ENCODE assay signal across 29 cellular contexts in the genomic region with DNA sequence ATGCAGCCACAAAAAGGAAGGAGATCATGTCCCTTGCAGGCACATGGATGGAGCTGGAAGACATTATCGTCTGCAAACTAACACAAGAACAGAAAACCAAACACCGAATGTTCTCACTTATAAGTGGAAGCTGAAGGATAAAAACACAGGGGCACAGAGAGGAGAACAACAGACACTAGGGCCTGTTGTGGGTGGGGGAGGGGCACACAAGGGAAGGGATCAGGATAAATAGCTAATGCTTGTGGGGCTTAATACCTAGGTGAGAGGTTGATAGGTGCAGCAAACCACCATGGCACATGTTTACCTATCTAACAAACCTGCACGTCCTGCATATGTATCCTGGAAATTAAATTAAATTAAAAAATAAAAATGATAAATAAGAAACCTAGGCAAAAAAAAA.
"Had no signal": no experiment of that assay in that cellular context is flagged by ENCODE, and none has a peak within 500 bp of the region (broad histone marks: within the 10 kb centered on the region; RNA-seq: fewer than 3 reads in every experiment).

No MANE protein-coding gene starts in this region.

- DNase-seq: hippocampal formation; immature natural killer cell; kidney; left colon; left lung; lower lobe of right lung; mammary epithelial cell; midbrain; mucosa of descending colon; naive thymus-derived CD4-positive, alpha-beta T cell; ovary; retina; right cardiac atrium; stimulated activated CD4-positive, alpha-beta T cell treated with anti-CD3 and anti-CD28 coated beads, Interleukin-12 subunit alpha, Interleukin-12 subunit beta, amount 100 ng/mL, for 4 hours; stimulated activated CD4-positive, alpha-beta T cell treated with anti-CD3 and anti-CD28 coated beads, Interleukin-15, amount 100 ng/mL, for 24 hours; stimulated activated CD4-positive, alpha-beta T cell treated with anti-CD3 and anti-CD28 coated beads, Interleukin-2, amount 100 ng/mL, for 24 hours; stimulated activated CD4-positive, alpha-beta T cell treated with anti-CD3 and anti-CD28 coated beads, Interleukin-4, amount 100 ng/mL, for 1 hour; stimulated activated naive B cell treated with anti-CD40 and anti-IgM and Interleukin-4, amounts not matched to agents 10 μg/mL and 1 μg/mL and 100 μg/mL, for 72 hours; stimulated activated naive CD8-positive, alpha-beta T cell treated with anti-CD3 and anti-CD28 coated beads, Interleukin-15, Interleukin-2, amounts not matched to agents 100 U/mL and 50 U/mL, for 24 hours; stomach; testis; thyroid gland; transverse colon; upper lobe of left lung had no signal

- H3K4me1 Mint-ChIP-seq: immature natural killer cell; naive thymus-derived CD4-positive, alpha-beta T cell; stimulated activated naive B cell treated with anti-CD40 and anti-IgM and Interleukin-4, amounts not matched to agents 10 μg/mL and 1 μg/mL and 100 μg/mL, for 72 hours had no signal

- H3K9me3 ChIP-seq: left lung, lower lobe of right lung, mucosa of descending colon, ovary, prostate gland, stomach, testis, thyroid gland, transverse colon, upper lobe of left lung, vagina had no signal

- H3K4me1 ChIP-seq: left lung, lower lobe of right lung, prostate gland, stomach, testis, thyroid gland, transverse colon, upper lobe of left lung, vagina had no signal

- H3K27me3 ChIP-seq: left lung, ovary, stomach, testis, thyroid gland, transverse colon, upper lobe of left lung, vagina had no signal

- H3K27me3 Mint-ChIP-seq: natural killer cell treated with Interleukin-12 subunit alpha and Interleukin-12 subunit beta and Interleukin-15 and Interleukin-18, amount 100 ng/mL, for 72 hours; stimulated activated naive B cell treated with anti-CD40 and anti-IgM and Interleukin-4, amounts not matched to agents 10 μg/mL and 1 μg/mL and 100 μg/mL, for 72 hours had no signal

- H3K27ac Mint-ChIP-seq: immature natural killer cell; naive thymus-derived CD4-positive, alpha-beta T cell; natural killer cell treated with Interleukin-12 subunit alpha and Interleukin-12 subunit beta and Interleukin-15 and Interleukin-18, amount 100 ng/mL, for 72 hours; stimulated activated naive B cell treated with anti-CD40 and anti-IgM and Interleukin-4, amounts not matched to agents 10 μg/mL and 1 μg/mL and 100 μg/mL, for 72 hours had no signal

- H3K4me3 Mint-ChIP-seq: immature natural killer cell; naive thymus-derived CD4-positive, alpha-beta T cell; natural killer cell treated with Interleukin-12 subunit alpha and Interleukin-12 subunit beta and Interleukin-15 and Interleukin-18, amount 100 ng/mL, for 72 hours; stimulated activated naive B cell treated with anti-CD40 and anti-IgM and Interleukin-4, amounts not matched to agents 10 μg/mL and 1 μg/mL and 100 μg/mL, for 72 hours had no signal

- H3K27ac ChIP-seq: left lung, lower lobe of right lung, ovary, prostate gland, skin epidermis, stomach, testis, thyroid gland, transverse colon, upper lobe of left lung, vagina had no signal

- H3K4me3 ChIP-seq: left lung, lower lobe of right lung, mucosa of descending colon, ovary, prostate gland, skin epidermis, stomach, testis, thyroid gland, transverse colon, upper lobe of left lung, vagina had no signal

- H3K36me3 ChIP-seq: left lung, lower lobe of right lung, ovary, prostate gland, stomach, thyroid gland, transverse colon, upper lobe of left lung, vagina had no signal

- ATAC-seq: left colon; left lung; lower lobe of right lung; mucosa of descending colon; naive thymus-derived CD4-positive, alpha-beta T cell; natural killer cell treated with Interleukin-12 subunit alpha and Interleukin-12 subunit beta and Interleukin-15 and Interleukin-18, amount 100 ng/mL, for 72 hours; right cardiac atrium; sciatic nerve; stimulated activated naive B cell treated with anti-CD40 and anti-IgM and Interleukin-4, amounts not matched to agents 10 μg/mL and 1 μg/mL and 100 μg/mL, for 72 hours; stimulated activated naive CD8-positive, alpha-beta T cell treated with anti-CD3 and anti-CD28 coated beads, Interleukin-15, Interleukin-2, amounts not matched to agents 100 U/mL and 50 U/mL, for 24 hours had no signal
